ENCODE assay signal across 13 cellular contexts in genomic region chr16:16992986-16993783, GRCh38.
DNase-seq lines count a peak whose midpoint lies in the region; ATAC-seq and TF ChIP-seq lines count a peak whose summit lies in the region.
"Had no signal": no experiment of that assay in that cellular context is flagged by ENCODE, and none has a peak within 500 bp of the region (broad histone marks: within the 10 kb centered on the region; RNA-seq: fewer than 3 reads in every experiment).

No MANE protein-coding gene starts in this region.

- intact Hi-C loops in stomach (cut with DNase I; ENCODE audit: low total_unique reads), result no loop called here

- H3K36me3 ChIP-seq in stomach, result no peaks in the 10 kb centered on the region
- H3K36me3 ChIP-seq: sigmoid colon, SJCRH30 had no signal

- TF ChIP-seq EP300 in stomach (IDR thresholded peaks at IDR 0.05), result no peak

- no peak overlapping the region for H3K4me3 ChIP-seq in stomach
- H3K4me3 ChIP-seq: sigmoid colon, SJCRH30 had no signal

- H3K4me1 Mint-ChIP-seq in T-cell, result peaks cover 24 to 28% (median 25%) of the 10 kb centered on the region in 3 donors
- peaks cover 40% of the 10 kb centered on the region for H3K4me1 Mint-ChIP-seq in stimulated activated memory B cell treated with anti-CD40 and anti-IgM and Interleukin-4, amounts not matched to agents 10 μg/mL and 1 μg/mL and 100 μg/mL, for 72 hours

- no peak for TF ChIP-seq POLR2A in stomach (IDR thresholded peaks at IDR 0.05)

- no peaks in the 10 kb centered on the region for H3K27me3 ChIP-seq in stomach
- H3K27me3 ChIP-seq: sigmoid colon, SJCRH30 had no signal

- no peak overlapping the region for H3K27ac ChIP-seq in stomach
- H3K27ac ChIP-seq: sigmoid colon, SJCRH30 had no signal

- no peaks in the 10 kb centered on the region for H3K9me3 Mint-ChIP-seq in T-cell
- H3K9me3 Mint-ChIP-seq in stimulated activated memory B cell treated with anti-CD40 and anti-IgM and Interleukin-4, amounts not matched to agents 10 μg/mL and 1 μg/mL and 100 μg/mL, for 72 hours, result no peaks in the 10 kb centered on the region

- ATAC-seq in T-cell (replicated peaks in 1 of 4) (peak; percentile 31 to 87 (median 82)), HG03039 (IDR thresholded peaks at IDR 0.05; ENCODE audit: unreplicated experiment) (no peak), GM18870 (IDR thresholded peaks at IDR 0.05; ENCODE audit: unreplicated experiment) (no peak)
- ATAC-seq in stimulated activated memory B cell treated with anti-CD40 and anti-IgM and Interleukin-4, amounts not matched to agents 10 μg/mL and 1 μg/mL and 100 μg/mL, for 72 hours, result peak; percentile 45

- DNase-seq in activated effector memory CD4-positive, alpha-beta T cell treated with Interleukin-2 at 50 U/mL for 16 hours, result peak; percentile 7
- no peak for DNase-seq in activated effector memory CD4-positive, alpha-beta T cell treated with anti-CD3 and anti-CD28 coated beads, Interleukin-2, amount 50 U/mL, for 16 hours
- peak in 28 of 34 experiments; percentile 1 to 48 (median 17) for DNase-seq in T-cell
- DNase-seq in effector CD4-positive, alpha-beta T cell, result peak; percentile 4
- DNase-seq in stomach, result no peak
- DNase-seq: dermis blood vessel endothelial cell, foreskin fibroblast, MV-4-11, sigmoid colon, SJCRH30 had no signal

- H3K9me3 ChIP-seq in stomach, result no peaks in the 10 kb centered on the region
- H3K9me3 ChIP-seq: sigmoid colon, SJCRH30 had no signal

- WGBS in stomach, 5 donors, result 46 to 56% (median 52%) methylated on average over 13 of the region's 13 CpGs

- H3K4me3 Mint-ChIP-seq in T-cell, result peak overlapping the region; percentile 50 to 69 (median 65)
- H3K4me3 Mint-ChIP-seq in stimulated activated memory B cell treated with anti-CD40 and anti-IgM and Interleukin-4, amounts not matched to agents 10 μg/mL and 1 μg/mL and 100 μg/mL, for 72 hours, result no peak overlapping the region

- H3K36me3 Mint-ChIP-seq in T-cell, result no peaks in the 10 kb centered on the region
- no peaks in the 10 kb centered on the region for H3K36me3 Mint-ChIP-seq in stimulated activated memory B cell treated with anti-CD40 and anti-IgM and Interleukin-4, amounts not matched to agents 10 μg/mL and 1 μg/mL and 100 μg/mL, for 72 hours

- no peak for TF ChIP-seq CTCF in stomach (IDR thresholded peaks at IDR 0.05)

- no peaks in the 10 kb centered on the region for H3K4me1 ChIP-seq in stomach
- H3K4me1 ChIP-seq: sigmoid colon, SJCRH30 had no signal

- CTCF ChIA-PET in T-cell (lab: Charles Lee), result interaction anchor here in 1 of 2 donors (0.7 kb wide), 1 partner anchor 38 kb away, joined by 6 read pairs; no protein-coding TSS in a partner anchor

- POLR2A ChIA-PET in T-cell (lab: Charles Lee), result interaction anchor here (0.5 to 0.7 kb wide), 3 partner anchors 39 to 176 kb away, joined by 3 to 16 read pairs (median 12); no protein-coding TSS in a partner anchor

- peak overlapping the region; percentile 89 to 92 for H3K27ac Mint-ChIP-seq in T-cell
- peak overlapping the region; percentile 62 for H3K27ac Mint-ChIP-seq in stimulated activated memory B cell treated with anti-CD40 and anti-IgM and Interleukin-4, amounts not matched to agents 10 μg/mL and 1 μg/mL and 100 μg/mL, for 72 hours

- no peaks in the 10 kb centered on the region for H3K27me3 Mint-ChIP-seq in T-cell
- no peaks in the 10 kb centered on the region for H3K27me3 Mint-ChIP-seq in stimulated activated memory B cell treated with anti-CD40 and anti-IgM and Interleukin-4, amounts not matched to agents 10 μg/mL and 1 μg/mL and 100 μg/mL, for 72 hours

Comparison
In these comparisons a context has a peak if more than half of its experiments do, and no peak if none do; other contexts are left out.
1. DNase-seq: peak in activated effector memory CD4-positive, alpha-beta T cell treated with Interleukin-2 at 50 U/mL for 16 hours (single experiment), T-cell (28 of 34) and effector CD4-positive, alpha-beta T cell (single experiment); none in activated effector memory CD4-positive, alpha-beta T cell treated with anti-CD3 and anti-CD28 coated beads, Interleukin-2, amount 50 U/mL, for 16 hours (single experiment) and stomach (single experiment).
2. ATAC-seq: peak in T-cell (4 of 4) and stimulated activated memory B cell treated with anti-CD40 and anti-IgM and Interleukin-4, amounts not matched to agents 10 μg/mL and 1 μg/mL and 100 μg/mL, for 72 hours (single experiment); none in HG03039 (single experiment) and GM18870 (single experiment).